ENCODE assay signal across 2 cellular contexts in genomic region chr17:50106393-50107131, GRCh38.
TF ChIP-seq lines count a peak whose summit lies in the region.

No MANE protein-coding gene starts in this region.

TF ChIP-seq in K562, 482 proteins besides CTCF, POLR2A, EP300 and RAD21:
- TF ChIP-seq EGR1 (conservative IDR thresholded peaks at IDR 0.05) (0 out of 2 replicates have a peak, but pooled peaks have one; percentile 28), NR2C1 (IDR thresholded peaks at IDR 0.05) (peak; percentile 65), NR2C1 (tag; IDR thresholded peaks at IDR 0.05) (peak; percentile 72), NR2C2 (CRISPR knock-in tag; IDR thresholded peaks at IDR 0.05) (no peak), NR2C2 (tag; IDR thresholded peaks at IDR 0.05) (peak; percentile 62), POLR2H (tag; IDR thresholded peaks at IDR 0.05; ENCODE audit: low read depth) (no peak), POLR2AphosphoS5 (IDR thresholded peaks at IDR 0.05; ENCODE audit: control insufficient read depth, insufficient read depth, low read depth, low read length) (no peak), PRPF4 (IDR thresholded peaks at IDR 0.05; ENCODE audit: insufficient read depth, low read depth, low read length, poor library complexity, severe bottlenecking) (no peak)

TF ChIP-seq in neural cell, 6 proteins besides CTCF, POLR2A, EP300 and RAD21:
- TF ChIP-seq POLR2AphosphoS5 (IDR thresholded peaks at IDR 0.05) (peak; percentile 23), REST (IDR thresholded peaks at IDR 0.05; ENCODE audit: borderline replicate concordance) (no peak)
